In the genomic region with DNA sequence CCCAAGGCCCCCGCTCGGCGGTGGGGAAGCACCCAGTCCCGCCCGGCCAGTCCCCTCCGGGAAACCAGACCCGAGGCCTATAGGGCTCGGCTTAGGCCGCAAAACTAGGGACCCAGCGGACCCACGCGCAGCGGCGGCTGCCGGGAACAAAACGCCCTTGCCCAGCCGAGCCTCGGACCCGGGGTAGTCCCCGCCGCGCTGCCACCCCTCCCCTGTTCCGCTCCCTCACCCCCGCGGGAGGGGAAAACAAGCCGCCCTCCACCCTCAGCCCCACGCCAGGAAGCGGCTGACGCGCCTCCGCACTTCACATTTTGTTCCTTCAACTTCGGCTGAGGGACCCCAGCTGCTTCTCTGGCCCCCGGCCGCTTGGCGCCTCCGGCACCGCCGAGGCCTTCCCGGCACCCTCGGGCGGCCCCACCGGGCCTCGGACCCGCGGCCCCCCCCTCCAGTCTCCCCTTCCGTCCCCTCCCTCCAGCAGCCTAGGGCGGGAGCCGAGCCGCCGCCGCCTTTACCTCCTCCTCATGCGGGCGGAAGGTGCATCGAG, we compare ENCODE assay signal across 1 cellular context.
TF ChIP-seq lines count a peak whose summit lies in the region.

No MANE protein-coding gene starts in this region.

TF ChIP-seq in HepG2, 621 proteins besides CTCF, POLR2A, EP300 and RAD21 (continued from another document and continues in another):
- TF ChIP-seq, protein P1, sequence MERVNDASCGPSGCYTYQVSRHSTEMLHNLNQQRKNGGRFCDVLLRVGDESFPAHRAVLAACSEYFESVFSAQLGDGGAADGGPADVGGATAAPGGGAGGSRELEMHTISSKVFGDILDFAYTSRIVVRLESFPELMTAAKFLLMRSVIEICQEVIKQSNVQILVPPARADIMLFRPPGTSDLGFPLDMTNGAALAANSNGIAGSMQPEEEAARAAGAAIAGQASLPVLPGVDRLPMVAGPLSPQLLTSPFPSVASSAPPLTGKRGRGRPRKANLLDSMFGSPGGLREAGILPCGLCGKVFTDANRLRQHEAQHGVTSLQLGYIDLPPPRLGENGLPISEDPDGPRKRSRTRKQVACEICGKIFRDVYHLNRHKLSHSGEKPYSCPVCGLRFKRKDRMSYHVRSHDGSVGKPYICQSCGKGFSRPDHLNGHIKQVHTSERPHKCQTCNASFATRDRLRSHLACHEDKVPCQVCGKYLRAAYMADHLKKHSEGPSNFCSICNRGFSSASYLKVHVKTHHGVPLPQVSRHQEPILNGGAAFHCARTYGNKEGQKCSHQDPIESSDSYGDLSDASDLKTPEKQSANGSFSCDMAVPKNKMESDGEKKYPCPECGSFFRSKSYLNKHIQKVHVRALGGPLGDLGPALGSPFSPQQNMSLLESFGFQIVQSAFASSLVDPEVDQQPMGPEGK (CRISPR knock-in tag; IDR thresholded peaks at IDR 0.05), result peak; percentile 50; the same call in 1 of the 2 replicates
- TF ChIP-seq ZNF891 (CRISPR knock-in tag; IDR thresholded peaks at IDR 0.05) (no peak), ZEB1 (IDR thresholded peaks at IDR 0.05; ENCODE audit: insufficient replicate concordance, low read depth) (no peak), ZNF589 (CRISPR knock-in tag; conservative IDR thresholded peaks at IDR 0.05) (no peak), SAFB2 (CRISPR knock-in tag; IDR thresholded peaks at IDR 0.05; ENCODE audit: borderline replicate concordance, low read depth) (0 out of 2 replicates have a peak, but pooled peaks have one; percentile 58), SP1 (IDR thresholded peaks at IDR 0.05) (no peak), SP1 (CRISPR knock-in tag; IDR thresholded peaks at IDR 0.05) (no peak), HNF4G (IDR thresholded peaks at IDR 0.05; ENCODE audit: borderline replicate concordance, low read depth, low read length) (no peak), HNF4G (CRISPR knock-in tag; IDR thresholded peaks at IDR 0.05; ENCODE audit: borderline replicate concordance, low read depth) (peak; percentile 19; the same call in 1 of the 2 replicates), KDM2A (CRISPR knock-in tag; IDR thresholded peaks at IDR 0.05; ENCODE audit: borderline replicate concordance, low read depth) (peak; percentile 23; the same call in 1 of the 2 replicates), SRF (IDR thresholded peaks at IDR 0.05; ENCODE audit: low read depth, low read length) (no peak), ZNF350 (CRISPR knock-in tag; IDR thresholded peaks at IDR 0.05; ENCODE audit: borderline replicate concordance, low read depth) (peak; percentile 17; the same call in 1 of the 2 replicates), TCF12 (IDR thresholded peaks at IDR 0.05) (no peak), TCF12 (CRISPR knock-in tag; IDR thresholded peaks at IDR 0.05) (peak; percentile 76; the same call in 1 of the 2 replicates), ZNF563 (CRISPR knock-in tag; IDR thresholded peaks at IDR 0.05) (peak; percentile 10; the same call in 1 of the 2 replicates), KMT2B (CRISPR knock-in tag; IDR thresholded peaks at IDR 0.05) (0 out of 2 replicates have a peak, but pooled peaks have one; percentile 10), ZNF776 (CRISPR knock-in tag; IDR thresholded peaks at IDR 0.05) (peak; percentile 89), GZF1 (CRISPR knock-in tag; IDR thresholded peaks at IDR 0.05) (no peak), ESRRA (CRISPR knock-in tag; IDR thresholded peaks at IDR 0.05; ENCODE audit: low read depth) (no peak), DMAP1 (CRISPR knock-in tag; IDR thresholded peaks at IDR 0.05) (no peak; the same call in 1 of the 2 replicates), ZNF354B (CRISPR knock-in tag; IDR thresholded peaks at IDR 0.05) (no peak), ZNF510 (CRISPR knock-in tag; IDR thresholded peaks at IDR 0.05; ENCODE audit: low read depth) (no peak), HDAC1 (CRISPR knock-in tag; IDR thresholded peaks at IDR 0.05) (0 out of 2 replicates have a peak, but pooled peaks have one; percentile 45), FOXC1 (CRISPR knock-in tag; IDR thresholded peaks at IDR 0.05; ENCODE audit: borderline replicate concordance) (no peak), YEATS2 (CRISPR knock-in tag; IDR thresholded peaks at IDR 0.05; ENCODE audit: borderline replicate concordance) (no peak), HNRNPL (IDR thresholded peaks at IDR 0.05; ENCODE audit: low read depth, low read length) (no peak), MEIS1 (CRISPR knock-in tag; IDR thresholded peaks at IDR 0.05; ENCODE audit: borderline replicate concordance) (no peak), HNRNPUL1 (IDR thresholded peaks at IDR 0.05; ENCODE audit: low read depth, low read length) (no peak), TEAD3 (CRISPR knock-in tag; optimal IDR thresholded peaks at IDR 0.05; ENCODE audit: borderline replicate concordance) (no peak), ZNF333 (CRISPR knock-in tag; IDR thresholded peaks at IDR 0.05; ENCODE audit: borderline replicate concordance) (0 out of 2 replicates have a peak, but pooled peaks have one; percentile 7), RXRB (CRISPR knock-in tag; IDR thresholded peaks at IDR 0.05; ENCODE audit: borderline replicate concordance) (no peak), KMT2A (CRISPR knock-in tag; IDR thresholded peaks at IDR 0.05) (0 out of 2 replicates have a peak, but pooled peaks have one; percentile 45), SOX13 (IDR thresholded peaks at IDR 0.05) (no peak), SOX13 (CRISPR knock-in tag; conservative IDR thresholded peaks at IDR 0.05 in 1 of 2, IDR thresholded peaks at IDR 0.05 in 1 of 2) (0 out of 4 replicates have a peak, but pooled peaks of 1 of the 2 experiments have one; percentile 7), ZNF251 (CRISPR knock-in tag; IDR thresholded peaks at IDR 0.05) (no peak)
- TF ChIP-seq, protein P2, sequence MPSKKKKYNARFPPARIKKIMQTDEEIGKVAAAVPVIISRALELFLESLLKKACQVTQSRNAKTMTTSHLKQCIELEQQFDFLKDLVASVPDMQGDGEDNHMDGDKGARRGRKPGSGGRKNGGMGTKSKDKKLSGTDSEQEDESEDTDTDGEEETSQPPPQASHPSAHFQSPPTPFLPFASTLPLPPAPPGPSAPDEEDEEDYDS (CRISPR knock-in tag; IDR thresholded peaks at IDR 0.05), result no peak
- TF ChIP-seq, protein P3, sequence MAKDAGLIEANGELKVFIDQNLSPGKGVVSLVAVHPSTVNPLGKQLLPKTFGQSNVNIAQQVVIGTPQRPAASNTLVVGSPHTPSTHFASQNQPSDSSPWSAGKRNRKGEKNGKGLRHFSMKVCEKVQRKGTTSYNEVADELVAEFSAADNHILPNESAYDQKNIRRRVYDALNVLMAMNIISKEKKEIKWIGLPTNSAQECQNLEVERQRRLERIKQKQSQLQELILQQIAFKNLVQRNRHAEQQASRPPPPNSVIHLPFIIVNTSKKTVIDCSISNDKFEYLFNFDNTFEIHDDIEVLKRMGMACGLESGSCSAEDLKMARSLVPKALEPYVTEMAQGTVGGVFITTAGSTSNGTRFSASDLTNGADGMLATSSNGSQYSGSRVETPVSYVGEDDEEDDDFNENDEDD (CRISPR knock-in tag; IDR thresholded peaks at IDR 0.05; ENCODE audit: borderline replicate concordance), result no peak
- TF ChIP-seq, protein P4, sequence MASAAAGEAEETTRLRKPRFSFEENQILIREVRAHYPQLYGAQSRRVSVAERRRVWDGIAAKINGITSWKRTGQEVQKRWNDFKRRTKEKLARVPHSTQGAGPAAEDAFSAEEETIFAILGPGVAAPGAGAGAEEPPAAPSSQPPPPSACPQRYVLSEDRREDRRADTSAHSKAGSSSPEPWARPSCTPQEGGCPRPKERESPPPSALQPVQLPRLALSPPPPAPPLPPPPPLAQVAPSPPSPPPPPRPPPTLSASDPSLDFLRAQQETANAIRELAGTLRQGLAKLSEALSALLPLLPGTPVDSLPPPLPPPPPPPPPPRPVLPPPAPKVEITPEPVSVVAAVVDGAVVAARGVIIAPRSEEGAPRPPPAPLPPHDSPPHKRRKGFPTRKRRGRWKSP (CRISPR knock-in tag; IDR thresholded peaks at IDR 0.05), result no peak
- TF ChIP-seq, protein P5, sequence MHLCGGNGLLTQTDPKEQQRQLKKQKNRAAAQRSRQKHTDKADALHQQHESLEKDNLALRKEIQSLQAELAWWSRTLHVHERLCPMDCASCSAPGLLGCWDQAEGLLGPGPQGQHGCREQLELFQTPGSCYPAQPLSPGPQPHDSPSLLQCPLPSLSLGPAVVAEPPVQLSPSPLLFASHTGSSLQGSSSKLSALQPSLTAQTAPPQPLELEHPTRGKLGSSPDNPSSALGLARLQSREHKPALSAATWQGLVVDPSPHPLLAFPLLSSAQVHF (CRISPR knock-in tag; IDR thresholded peaks at IDR 0.05), result no peak
- TF ChIP-seq, protein P6, sequence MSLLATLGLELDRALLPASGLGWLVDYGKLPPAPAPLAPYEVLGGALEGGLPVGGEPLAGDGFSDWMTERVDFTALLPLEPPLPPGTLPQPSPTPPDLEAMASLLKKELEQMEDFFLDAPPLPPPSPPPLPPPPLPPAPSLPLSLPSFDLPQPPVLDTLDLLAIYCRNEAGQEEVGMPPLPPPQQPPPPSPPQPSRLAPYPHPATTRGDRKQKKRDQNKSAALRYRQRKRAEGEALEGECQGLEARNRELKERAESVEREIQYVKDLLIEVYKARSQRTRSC (CRISPR knock-in tag; IDR thresholded peaks at IDR 0.05; ENCODE audit: low read depth), result no peak
- TF ChIP-seq, protein P7, sequence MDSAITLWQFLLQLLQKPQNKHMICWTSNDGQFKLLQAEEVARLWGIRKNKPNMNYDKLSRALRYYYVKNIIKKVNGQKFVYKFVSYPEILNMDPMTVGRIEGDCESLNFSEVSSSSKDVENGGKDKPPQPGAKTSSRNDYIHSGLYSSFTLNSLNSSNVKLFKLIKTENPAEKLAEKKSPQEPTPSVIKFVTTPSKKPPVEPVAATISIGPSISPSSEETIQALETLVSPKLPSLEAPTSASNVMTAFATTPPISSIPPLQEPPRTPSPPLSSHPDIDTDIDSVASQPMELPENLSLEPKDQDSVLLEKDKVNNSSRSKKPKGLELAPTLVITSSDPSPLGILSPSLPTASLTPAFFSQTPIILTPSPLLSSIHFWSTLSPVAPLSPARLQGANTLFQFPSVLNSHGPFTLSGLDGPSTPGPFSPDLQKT (CRISPR knock-in tag; IDR thresholded peaks at IDR 0.05; ENCODE audit: borderline replicate concordance), result no peak
- TF ChIP-seq, protein P8, sequence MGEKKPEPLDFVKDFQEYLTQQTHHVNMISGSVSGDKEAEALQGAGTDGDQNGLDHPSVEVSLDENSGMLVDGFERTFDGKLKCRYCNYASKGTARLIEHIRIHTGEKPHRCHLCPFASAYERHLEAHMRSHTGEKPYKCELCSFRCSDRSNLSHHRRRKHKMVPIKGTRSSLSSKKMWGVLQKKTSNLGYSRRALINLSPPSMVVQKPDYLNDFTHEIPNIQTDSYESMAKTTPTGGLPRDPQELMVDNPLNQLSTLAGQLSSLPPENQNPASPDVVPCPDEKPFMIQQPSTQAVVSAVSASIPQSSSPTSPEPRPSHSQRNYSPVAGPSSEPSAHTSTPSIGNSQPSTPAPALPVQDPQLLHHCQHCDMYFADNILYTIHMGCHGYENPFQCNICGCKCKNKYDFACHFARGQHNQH (CRISPR knock-in tag; IDR thresholded peaks at IDR 0.05), result 0 out of 2 replicates have a peak, but pooled peaks have one; percentile 5
- TF ChIP-seq, protein P9, sequence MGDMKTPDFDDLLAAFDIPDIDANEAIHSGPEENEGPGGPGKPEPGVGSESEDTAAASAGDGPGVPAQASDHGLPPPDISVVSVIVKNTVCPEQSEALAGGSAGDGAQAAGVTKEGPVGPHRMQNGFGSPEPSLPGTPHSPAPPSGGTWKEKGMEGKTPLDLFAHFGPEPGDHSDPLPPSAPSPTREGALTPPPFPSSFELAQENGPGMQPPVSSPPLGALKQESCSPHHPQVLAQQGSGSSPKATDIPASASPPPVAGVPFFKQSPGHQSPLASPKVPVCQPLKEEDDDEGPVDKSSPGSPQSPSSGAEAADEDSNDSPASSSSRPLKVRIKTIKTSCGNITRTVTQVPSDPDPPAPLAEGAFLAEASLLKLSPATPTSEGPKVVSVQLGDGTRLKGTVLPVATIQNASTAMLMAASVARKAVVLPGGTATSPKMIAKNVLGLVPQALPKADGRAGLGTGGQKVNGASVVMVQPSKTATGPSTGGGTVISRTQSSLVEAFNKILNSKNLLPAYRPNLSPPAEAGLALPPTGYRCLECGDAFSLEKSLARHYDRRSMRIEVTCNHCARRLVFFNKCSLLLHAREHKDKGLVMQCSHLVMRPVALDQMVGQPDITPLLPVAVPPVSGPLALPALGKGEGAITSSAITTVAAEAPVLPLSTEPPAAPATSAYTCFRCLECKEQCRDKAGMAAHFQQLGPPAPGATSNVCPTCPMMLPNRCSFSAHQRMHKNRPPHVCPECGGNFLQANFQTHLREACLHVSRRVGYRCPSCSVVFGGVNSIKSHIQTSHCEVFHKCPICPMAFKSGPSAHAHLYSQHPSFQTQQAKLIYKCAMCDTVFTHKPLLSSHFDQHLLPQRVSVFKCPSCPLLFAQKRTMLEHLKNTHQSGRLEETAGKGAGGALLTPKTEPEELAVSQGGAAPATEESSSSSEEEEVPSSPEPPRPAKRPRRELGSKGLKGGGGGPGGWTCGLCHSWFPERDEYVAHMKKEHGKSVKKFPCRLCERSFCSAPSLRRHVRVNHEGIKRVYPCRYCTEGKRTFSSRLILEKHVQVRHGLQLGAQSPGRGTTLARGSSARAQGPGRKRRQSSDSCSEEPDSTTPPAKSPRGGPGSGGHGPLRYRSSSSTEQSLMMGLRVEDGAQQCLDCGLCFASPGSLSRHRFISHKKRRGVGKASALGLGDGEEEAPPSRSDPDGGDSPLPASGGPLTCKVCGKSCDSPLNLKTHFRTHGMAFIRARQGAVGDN (CRISPR knock-in tag; IDR thresholded peaks at IDR 0.05), result peak; percentile 73
- TF ChIP-seq, protein P10, sequence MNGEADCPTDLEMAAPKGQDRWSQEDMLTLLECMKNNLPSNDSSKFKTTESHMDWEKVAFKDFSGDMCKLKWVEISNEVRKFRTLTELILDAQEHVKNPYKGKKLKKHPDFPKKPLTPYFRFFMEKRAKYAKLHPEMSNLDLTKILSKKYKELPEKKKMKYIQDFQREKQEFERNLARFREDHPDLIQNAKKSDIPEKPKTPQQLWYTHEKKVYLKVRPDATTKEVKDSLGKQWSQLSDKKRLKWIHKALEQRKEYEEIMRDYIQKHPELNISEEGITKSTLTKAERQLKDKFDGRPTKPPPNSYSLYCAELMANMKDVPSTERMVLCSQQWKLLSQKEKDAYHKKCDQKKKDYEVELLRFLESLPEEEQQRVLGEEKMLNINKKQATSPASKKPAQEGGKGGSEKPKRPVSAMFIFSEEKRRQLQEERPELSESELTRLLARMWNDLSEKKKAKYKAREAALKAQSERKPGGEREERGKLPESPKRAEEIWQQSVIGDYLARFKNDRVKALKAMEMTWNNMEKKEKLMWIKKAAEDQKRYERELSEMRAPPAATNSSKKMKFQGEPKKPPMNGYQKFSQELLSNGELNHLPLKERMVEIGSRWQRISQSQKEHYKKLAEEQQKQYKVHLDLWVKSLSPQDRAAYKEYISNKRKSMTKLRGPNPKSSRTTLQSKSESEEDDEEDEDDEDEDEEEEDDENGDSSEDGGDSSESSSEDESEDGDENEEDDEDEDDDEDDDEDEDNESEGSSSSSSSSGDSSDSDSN (CRISPR knock-in tag; IDR thresholded peaks at IDR 0.05), result peak; percentile 72; the same call in 1 of the 2 replicates
